Comparison of ENCODE assay signal across 8 cellular contexts in the genomic region with DNA sequence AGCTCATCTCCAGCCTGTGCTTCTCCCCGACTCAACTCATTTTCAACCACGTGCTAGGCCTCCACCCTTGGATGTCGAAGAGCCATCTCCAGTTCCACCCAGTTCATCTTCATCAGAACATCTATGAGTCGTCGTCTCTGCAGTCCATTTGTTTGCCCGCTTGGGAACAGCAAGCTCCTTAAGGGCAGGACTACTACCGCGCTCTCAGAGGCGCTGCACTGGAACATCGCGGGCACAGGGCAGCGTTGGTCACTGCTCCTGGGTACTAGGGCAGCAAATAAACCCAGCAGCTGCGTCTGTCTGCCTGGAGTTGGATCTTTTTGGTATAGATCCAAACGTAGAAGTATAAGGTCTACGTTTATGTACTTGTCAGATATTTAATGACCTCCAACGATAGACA. TPM values are rescaled to one million over a fixed set of nuclear protein-coding genes. Genes with fewer than 3 reads are reported as not detected.
A peak's percentile ranks its signal among the peaks of the same experiment; 100 is the strongest.
DNase-seq lines count a peak whose midpoint lies in the region; ATAC-seq and TF ChIP-seq lines count a peak whose summit lies in the region.

No MANE protein-coding gene starts in this region.

- BruUV-seq in OCI-LY7 (replicated peaks; lab: Mats Ljungman, UMichigan): TSS peak; percentile 28

- H3K9me3 ChIP-seq in DND-41 (ENCODE audit: insufficient read depth, low read length, severe bottlenecking) (no peaks in the 10 kb centered on the region), OCI-LY7 (ENCODE audit: low read length) (peaks cover 3% of the 10 kb centered on the region; the same call in 1 of the 2 replicates), lung (ENCODE audit: control insufficient read depth in 2 of 2, insufficient read depth in 1 of 2, low read length in 1 of 2) (no peaks in the 10 kb centered on the region), thoracic aorta (no peaks in the 10 kb centered on the region)

- H2AFZ ChIP-seq in DND-41 (ENCODE audit: low read depth, low read length) (peak overlapping the region; percentile 94), OCI-LY7 (ENCODE audit: low read length) (peak overlapping the region; percentile 98)

- WGBS in lung, 2 donors: 59 to 62% methylated on average over 16 of the region's 16 CpGs

- H3K4me3 ChIP-seq in DND-41 (ENCODE audit: low read depth in 1 of 2, low read length in 2 of 2) (peak overlapping the region; percentile 25 to 70), OCI-LY7 (ENCODE audit: low read depth, low read length, poor library complexity, severe bottlenecking) (peak overlapping the region; percentile 84), choroid plexus epithelial cell (ENCODE audit: low read depth, low read length) (peak overlapping the region; percentile 77), lung (peak overlapping the region; percentile 72), thoracic aorta (peak overlapping the region; percentile 97)

- no peaks in the 10 kb centered on the region for H4K20me1 ChIP-seq in DND-41 (ENCODE audit: insufficient read depth, low read length)
- H4K20me1 ChIP-seq in OCI-LY7 (ENCODE audit: insufficient read depth, low read length): 0 out of 2 replicates have a peak, but pooled peaks cover 4% of the 10 kb centered on the region

- H3K4me1 ChIP-seq in DND-41 (ENCODE audit: insufficient read depth, low read length) (peaks cover 22% of the 10 kb centered on the region), OCI-LY7 (ENCODE audit: insufficient read depth, low read length, poor library complexity, severe bottlenecking) (peaks cover 40% of the 10 kb centered on the region), lung (ENCODE audit: control insufficient read depth in 2 of 2, insufficient read depth in 2 of 2, low read length in 2 of 2) (peaks cover 0 to 3% of the 10 kb centered on the region in 2 donors), thoracic aorta (ENCODE audit: control insufficient read depth in 1 of 2, low read depth in 2 of 2) (peaks cover 4 to 10% of the 10 kb centered on the region in 2 donors)

- H3K79me2 ChIP-seq in DND-41 (ENCODE audit: insufficient read depth, low read length) (peaks cover 12% of the 10 kb centered on the region; the same call in 1 of the 2 replicates), OCI-LY7 (ENCODE audit: insufficient read depth, low read depth, low read length) (peaks cover 45% of the 10 kb centered on the region)

- peak overlapping the region; percentile 70 for H3K9ac ChIP-seq in DND-41 (ENCODE audit: low read depth, low read length)

- ATAC-seq in DND-41 (ENCODE audit: insufficient read depth, low read depth) (0 out of 3 replicates have a peak, but pooled peaks have one; percentile 10), lung (ENCODE audit: insufficient read depth, low FRiP score) (no peak), thoracic aorta (ENCODE audit: insufficient number of reproducible peaks, low FRiP score, low read depth) (no peak), HG03280 (IDR thresholded peaks at IDR 0.05; ENCODE audit: unreplicated experiment) (no peak), GM21717 (IDR thresholded peaks at IDR 0.05; ENCODE audit: unreplicated experiment) (no peak)

- no peaks in the 10 kb centered on the region for H3K36me3 ChIP-seq in DND-41 (ENCODE audit: insufficient read depth, low read length)
- H3K36me3 ChIP-seq in OCI-LY7 (ENCODE audit: insufficient read depth, low read length): peaks cover 6% of the 10 kb centered on the region; the same call in 1 of the 2 replicates
- H3K36me3 ChIP-seq in lung (ENCODE audit: control insufficient read depth in 2 of 2, insufficient read depth in 2 of 2, low read length in 2 of 2): no peaks in the 10 kb centered on the region
- no peaks in the 10 kb centered on the region for H3K36me3 ChIP-seq in thoracic aorta

- H3K4me2 ChIP-seq in DND-41 (ENCODE audit: insufficient read depth, low read length): peak overlapping the region; percentile 82
- H3K4me2 ChIP-seq in OCI-LY7 (ENCODE audit: low read length): peak overlapping the region; percentile 90

- no peaks in the 10 kb centered on the region for H3K9me2 ChIP-seq in OCI-LY7 (ENCODE audit: insufficient read depth, low read length)

- CTCF ChIA-PET in OCI-LY7 (lab: Charles Lee; ENCODE audit: unreplicated experiment): no interaction called here

- DNase-seq in DND-41: peak; percentile 5
- DNase-seq in OCI-LY7 (ENCODE audit: low spot score): no peak
- DNase-seq in choroid plexus epithelial cell (ENCODE audit: low read depth): peak; percentile 18
- no peak for DNase-seq in lung (ENCODE audit: low spot score)
- no peak for DNase-seq in thoracic aorta (ENCODE audit: low spot score)
- no peak for DNase-seq in LoVo (ENCODE audit: low spot score)

- intact Hi-C loops in OCI-LY7 (cut with micrococcal nuclease; ENCODE audit: unreplicated experiment): no loop called here

- H3K27me3 ChIP-seq in DND-41 (ENCODE audit: insufficient read depth, low read length, poor library complexity): no peaks in the 10 kb centered on the region
- H3K27me3 ChIP-seq in lung (ENCODE audit: control insufficient read depth, insufficient read depth): no peaks in the 10 kb centered on the region
- H3K27me3 ChIP-seq in thoracic aorta (replicated peaks; ENCODE audit: insufficient read depth): no peaks in the 10 kb centered on the region

- no peak for TF ChIP-seq CTCF in DND-41 (IDR thresholded peaks at IDR 0.05; ENCODE audit: borderline replicate concordance, extremely low read depth, low read length, poor library complexity, severe bottlenecking)
- TF ChIP-seq CTCF in OCI-LY7 (conservative IDR thresholded peaks at IDR 0.05; ENCODE audit: low read length): no peak
- TF ChIP-seq CTCF in choroid plexus epithelial cell (conservative IDR thresholded peaks at IDR 0.05; ENCODE audit: low read depth, low read length): no peak
- no peak for TF ChIP-seq CTCF in lung (IDR thresholded peaks at IDR 0.05; ENCODE audit: control extremely low read depth, extremely low read depth)
- no peak for TF ChIP-seq CTCF in thoracic aorta (IDR thresholded peaks at IDR 0.05)

- H3K27ac ChIP-seq in DND-41 (ENCODE audit: low read length): peak overlapping the region; percentile 58
- peak overlapping the region; percentile 91 for H3K27ac ChIP-seq in OCI-LY7 (ENCODE audit: low read depth, low read length, poor library complexity, severe bottlenecking)
- peak overlapping the region; percentile 89 to 95 for H3K27ac ChIP-seq in lung (ENCODE audit: low read depth in 1 of 2, low read length in 1 of 2)
- peak overlapping the region; percentile 93 to 97 for H3K27ac ChIP-seq in thoracic aorta

- POLR2A ChIA-PET in OCI-LY7 (lab: Charles Lee): no interaction called here

RNA-seq across cellular contexts. Expression of gene PRDM2, which starts 0.5 kb away (rescaled TPM):
- total RNA-seq in OCI-LY7 (2014; rRNA removed; shearing (Covaris generic)): 38.7 and 47.6 TPM in 2 replicates
- total RNA-seq in OCI-LY7 (2022) (98.2 and 109 TPM in 2 replicates), lung (10 to 100 TPM; 40.7 to 52.0 TPM), thoracic aorta (10 to 100 TPM; 43.0 to 45.4 TPM)
- 10 to 100 TPM; 16.1 to 16.3 TPM for polyA plus RNA-seq in lung

Comparison
In these comparisons a context has a peak if more than half of its experiments do, and no peak if none do; other contexts are left out.
1. DNase-seq: peak in DND-41 (single experiment) and choroid plexus epithelial cell (single experiment); none in OCI-LY7 (single experiment), lung (single experiment), thoracic aorta (single experiment) and LoVo (single experiment).
2. Peak in every context shown above with its lines, with median percentiles within 50 percentile points of each other: H3K27ac ChIP-seq and H3K4me3 ChIP-seq.